In genomic region chr4:37757121-37757520, GRCh38 we compare ENCODE assay signal across 17 cellular contexts.
"Had no signal": no experiment of that assay in that cellular context is flagged by ENCODE, and none has a peak within 500 bp of the region (broad histone marks: within the 10 kb centered on the region; RNA-seq: fewer than 3 reads in every experiment).

No MANE protein-coding gene starts in this region.

- H3K27ac Mint-ChIP-seq: activated CD8-positive, alpha-beta memory T cell treated with anti-CD3 and anti-CD28 coated beads, Interleukin-2, amount 10 ng/mL, durations not matched to agents 7 days and 5 days; activated T-cell treated with anti-CD3 and anti-CD28 coated beads, Interleukin-2, amount 50 U/mL, for 24 hours; stimulated activated naive B cell treated with anti-CD40 and anti-IgM and Interleukin-4, amounts not matched to agents 10 μg/mL and 1 μg/mL and 100 μg/mL, for 72 hours had no signal

- H3K4me3 ChIP-seq: mucosa of descending colon, tibial artery, vagina had no signal

- DNase-seq: activated CD4-positive, CD25-positive, alpha-beta regulatory T cell treated with anti-CD3 and anti-CD28 coated beads, Interleukin-2, amount 50 U/mL, for 72 hours; activated CD8-positive, alpha-beta memory T cell treated with anti-CD3 and anti-CD28 coated beads, Interleukin-2, amount 10 ng/mL, durations not matched to agents 7 days and 5 days; activated naive CD4-positive, alpha-beta T cell treated with anti-CD3 and anti-CD28 coated beads, Interleukin-2, amount 50 U/mL, for 16 hours; activated T-cell treated with anti-CD3 and anti-CD28 coated beads, Interleukin-2, amount 50 U/mL, for 24 hours; hippocampal formation; kidney glomerular epithelial cell; mucosa of descending colon; nucleus accumbens; posterior cingulate gyrus; stimulated activated CD4-positive, alpha-beta T cell treated with anti-CD3 and anti-CD28 coated beads, Interleukin-15, amount 100 ng/mL, for 24 hours; stimulated activated CD4-positive, alpha-beta T cell treated with anti-CD3 and anti-CD28 coated beads, Interleukin-4, amount 100 ng/mL, for 1 hour; stimulated activated naive B cell treated with anti-CD40 and anti-IgM and Interleukin-4, amounts not matched to agents 10 μg/mL and 1 μg/mL and 100 μg/mL, for 72 hours; T-helper 1 cell; T1000; tibial artery had no signal

- H3K4me3 Mint-ChIP-seq: activated CD8-positive, alpha-beta memory T cell treated with anti-CD3 and anti-CD28 coated beads, Interleukin-2, amount 10 ng/mL, durations not matched to agents 7 days and 5 days; activated T-cell treated with anti-CD3 and anti-CD28 coated beads, Interleukin-2, amount 50 U/mL, for 24 hours; stimulated activated naive B cell treated with anti-CD40 and anti-IgM and Interleukin-4, amounts not matched to agents 10 μg/mL and 1 μg/mL and 100 μg/mL, for 72 hours had no signal

- H3K9me3 ChIP-seq: mucosa of descending colon, tibial artery, vagina had no signal

- H3K27ac ChIP-seq: tibial artery, vagina had no signal

- H3K27me3 ChIP-seq: vagina had no signal

- H3K36me3 ChIP-seq: tibial artery, vagina had no signal

- H3K9me3 Mint-ChIP-seq: activated T-cell treated with anti-CD3 and anti-CD28 coated beads, Interleukin-2, amount 50 U/mL, for 24 hours; naive thymus-derived CD8-positive, alpha-beta T cell; stimulated activated naive B cell treated with anti-CD40 and anti-IgM and Interleukin-4, amounts not matched to agents 10 μg/mL and 1 μg/mL and 100 μg/mL, for 72 hours had no signal

- ATAC-seq: activated CD8-positive, alpha-beta memory T cell treated with anti-CD3 and anti-CD28 coated beads, Interleukin-2, amount 10 ng/mL, durations not matched to agents 7 days and 5 days; mucosa of descending colon; stimulated activated naive B cell treated with anti-CD40 and anti-IgM and Interleukin-4, amounts not matched to agents 10 μg/mL and 1 μg/mL and 100 μg/mL, for 72 hours had no signal

- H3K27me3 Mint-ChIP-seq: naive thymus-derived CD8-positive, alpha-beta T cell; stimulated activated naive B cell treated with anti-CD40 and anti-IgM and Interleukin-4, amounts not matched to agents 10 μg/mL and 1 μg/mL and 100 μg/mL, for 72 hours had no signal

- H3K36me3 Mint-ChIP-seq: activated CD8-positive, alpha-beta memory T cell treated with anti-CD3 and anti-CD28 coated beads, Interleukin-2, amount 10 ng/mL, durations not matched to agents 7 days and 5 days; naive thymus-derived CD8-positive, alpha-beta T cell; stimulated activated naive B cell treated with anti-CD40 and anti-IgM and Interleukin-4, amounts not matched to agents 10 μg/mL and 1 μg/mL and 100 μg/mL, for 72 hours had no signal
